8 cellular contexts compared by ENCODE assay signal in genomic region chr17:56681561-56682266, GRCh38.
DNase-seq lines count a peak whose midpoint lies in the region; ATAC-seq, FAIRE-seq and TF ChIP-seq lines count a peak whose summit lies in the region.

No MANE protein-coding gene starts in this region.

- H3K36me3 Mint-ChIP-seq in stimulated activated memory B cell treated with anti-CD40 and anti-IgM and Interleukin-4, amounts not matched to agents 10 μg/mL and 1 μg/mL and 100 μg/mL, for 72 hours: no peaks in the 10 kb centered on the region

- H3K27ac ChIP-seq in OCI-LY7 (ENCODE audit: low read depth, low read length, poor library complexity, severe bottlenecking): no peak overlapping the region

- POLR2A ChIA-PET in OCI-LY7 (lab: Charles Lee): no interaction called here

- no peak overlapping the region for H3K4me2 ChIP-seq in OCI-LY7 (ENCODE audit: low read length)

- H2AFZ ChIP-seq in OCI-LY7 (ENCODE audit: low read length): no peak overlapping the region

- CTCF ChIA-PET in OCI-LY7 (lab: Charles Lee; ENCODE audit: unreplicated experiment): no interaction called here

- peak; percentile 18 for FAIRE-seq in bronchial epithelial cell (lab: Jason Lieb, UNC)

- no peaks in the 10 kb centered on the region for H4K20me1 ChIP-seq in OCI-LY7 (ENCODE audit: insufficient read depth, low read length)

- no peak overlapping the region for H3K27ac Mint-ChIP-seq in stimulated activated memory B cell treated with anti-CD40 and anti-IgM and Interleukin-4, amounts not matched to agents 10 μg/mL and 1 μg/mL and 100 μg/mL, for 72 hours

- H3K27me3 ChIP-seq in MG63: no peaks in the 10 kb centered on the region
- H3K27me3 ChIP-seq in bronchial epithelial cell (ENCODE audit: control insufficient read depth, insufficient read depth, low read length): no peaks in the 10 kb centered on the region

- H3K4me1 ChIP-seq in OCI-LY7 (ENCODE audit: insufficient read depth, low read length, poor library complexity, severe bottlenecking): no peaks in the 10 kb centered on the region

- no peaks in the 10 kb centered on the region for H3K9me2 ChIP-seq in OCI-LY7 (ENCODE audit: insufficient read depth, low read length)

- no TSS peak for BruUV-seq in OCI-LY7 (replicated peaks; lab: Mats Ljungman, UMichigan)

- no peaks in the 10 kb centered on the region for H3K36me3 ChIP-seq in MG63
- no peaks in the 10 kb centered on the region for H3K36me3 ChIP-seq in bronchial epithelial cell (ENCODE audit: control insufficient read depth, insufficient read depth, low read length)
- H3K36me3 ChIP-seq in OCI-LY7 (ENCODE audit: insufficient read depth, low read length): no peaks in the 10 kb centered on the region

- H3K79me2 ChIP-seq in OCI-LY7 (ENCODE audit: insufficient read depth, low read depth, low read length): no peaks in the 10 kb centered on the region

- no peak for ATAC-seq in stimulated activated memory B cell treated with anti-CD40 and anti-IgM and Interleukin-4, amounts not matched to agents 10 μg/mL and 1 μg/mL and 100 μg/mL, for 72 hours
- ATAC-seq in HG03196 (IDR thresholded peaks at IDR 0.05; ENCODE audit: unreplicated experiment): no peak

- peaks cover 13% of the 10 kb centered on the region for H3K27me3 Mint-ChIP-seq in stimulated activated memory B cell treated with anti-CD40 and anti-IgM and Interleukin-4, amounts not matched to agents 10 μg/mL and 1 μg/mL and 100 μg/mL, for 72 hours

- no peaks in the 10 kb centered on the region for H3K9me3 Mint-ChIP-seq in stimulated activated memory B cell treated with anti-CD40 and anti-IgM and Interleukin-4, amounts not matched to agents 10 μg/mL and 1 μg/mL and 100 μg/mL, for 72 hours

- peak; percentile 41 for DNase-seq in stimulated activated CD4-positive, alpha-beta T cell treated with anti-CD3 and anti-CD28 coated beads, Interleukin-15, amount 100 ng/mL, for 24 hours
- no peak for DNase-seq in stimulated activated CD4-positive, alpha-beta T cell treated with anti-CD3 and anti-CD28 coated beads, Interleukin-12 subunit alpha, Interleukin-12 subunit beta, amount 100 ng/mL, for 4 hours
- DNase-seq in MG63 (peak; percentile 61), bronchial epithelial cell (ENCODE audit: low read depth) (peak; percentile 93), stromal cell of bone marrow (ENCODE audit: low read depth) (peak; percentile 49), OCI-LY7 (ENCODE audit: low spot score) (no peak)

- H3K4me3 ChIP-seq in MG63: no peak overlapping the region
- H3K4me3 ChIP-seq in bronchial epithelial cell (ENCODE audit: low read depth, low read length): no peak overlapping the region
- no peak overlapping the region for H3K4me3 ChIP-seq in OCI-LY7 (ENCODE audit: low read depth, low read length, poor library complexity, severe bottlenecking)

- no peak overlapping the region for H3K4me3 Mint-ChIP-seq in stimulated activated memory B cell treated with anti-CD40 and anti-IgM and Interleukin-4, amounts not matched to agents 10 μg/mL and 1 μg/mL and 100 μg/mL, for 72 hours

- peaks cover 11% of the 10 kb centered on the region for H3K4me1 Mint-ChIP-seq in stimulated activated memory B cell treated with anti-CD40 and anti-IgM and Interleukin-4, amounts not matched to agents 10 μg/mL and 1 μg/mL and 100 μg/mL, for 72 hours

- H3K9me3 ChIP-seq in MG63: no peaks in the 10 kb centered on the region; the same call in 1 of the 2 replicates
- H3K9me3 ChIP-seq in OCI-LY7 (ENCODE audit: low read length): no peaks in the 10 kb centered on the region

- intact Hi-C loops in OCI-LY7 (cut with micrococcal nuclease; ENCODE audit: unreplicated experiment): no loop called here

- TF ChIP-seq CTCF in bronchial epithelial cell (IDR thresholded peaks at IDR 0.05; ENCODE audit: insufficient read depth, low read length, severe bottlenecking) (no peak), OCI-LY7 (conservative IDR thresholded peaks at IDR 0.05; ENCODE audit: low read length) (no peak)

Comparison
In these comparisons a context has a peak if more than half of its experiments do, and no peak if none do; other contexts are left out.
1. DNase-seq: peak in stimulated activated CD4-positive, alpha-beta T cell treated with anti-CD3 and anti-CD28 coated beads, Interleukin-15, amount 100 ng/mL, for 24 hours (single experiment), MG63 (single experiment), bronchial epithelial cell (single experiment) and stromal cell of bone marrow (single experiment); none in stimulated activated CD4-positive, alpha-beta T cell treated with anti-CD3 and anti-CD28 coated beads, Interleukin-12 subunit alpha, Interleukin-12 subunit beta, amount 100 ng/mL, for 4 hours (single experiment) and OCI-LY7 (single experiment).